ENCODE assay signal across 25 cellular contexts in genomic region chr6:100618349-100618671, GRCh38.
"Had no signal": no experiment of that assay in that cellular context is flagged by ENCODE, and none has a peak within 500 bp of the region (broad histone marks: within the 10 kb centered on the region; RNA-seq: fewer than 3 reads in every experiment).

No MANE protein-coding gene starts in this region.

- H3K9me3 Mint-ChIP-seq: type B pancreatic cell had no signal

- H3K27me3 Mint-ChIP-seq: activated CD4-positive, alpha-beta memory T cell treated with anti-CD3 and anti-CD28 coated beads, Interleukin-2, amount 10 ng/mL, durations not matched to agents 7 days and 5 days; activated CD4-positive, alpha-beta T cell treated with anti-CD3 and anti-CD28 coated beads, Interleukin-2, amount 10 ng/mL, durations not matched to agents 24 days and 14 days; activated CD8-positive, alpha-beta memory T cell treated with anti-CD3 and anti-CD28 coated beads, Interleukin-2, amount 10 ng/mL, durations not matched to agents 7 days and 5 days; activated naive CD8-positive, alpha-beta T cell; naive B cell; type B pancreatic cell had no signal

- H3K9me3 ChIP-seq: sigmoid colon, thoracic aorta, vagina had no signal

- H3K4me3 Mint-ChIP-seq: activated CD4-positive, alpha-beta memory T cell treated with anti-CD3 and anti-CD28 coated beads, Interleukin-2, amount 10 ng/mL, durations not matched to agents 7 days and 5 days; activated CD4-positive, alpha-beta T cell treated with anti-CD3 and anti-CD28 coated beads, Interleukin-2, amount 10 ng/mL, durations not matched to agents 24 days and 14 days; activated CD8-positive, alpha-beta memory T cell treated with anti-CD3 and anti-CD28 coated beads, Interleukin-2, amount 10 ng/mL, durations not matched to agents 7 days and 5 days; activated naive CD8-positive, alpha-beta T cell; naive B cell; neural crest cell; T-helper 1 cell treated with Interleukin-12 subunit alpha and Interleukin-12 subunit beta and Interleukin-4 antibody, amounts not matched to agents 30 μg/mL and 1 μg/mL, for 36 hours; type B pancreatic cell had no signal

- H3K27ac Mint-ChIP-seq: activated CD4-positive, alpha-beta memory T cell treated with anti-CD3 and anti-CD28 coated beads, Interleukin-2, amount 10 ng/mL, durations not matched to agents 7 days and 5 days; activated CD4-positive, alpha-beta T cell treated with anti-CD3 and anti-CD28 coated beads, Interleukin-2, amount 10 ng/mL, durations not matched to agents 24 days and 14 days; activated CD8-positive, alpha-beta memory T cell treated with anti-CD3 and anti-CD28 coated beads, Interleukin-2, amount 10 ng/mL, durations not matched to agents 7 days and 5 days; activated naive CD8-positive, alpha-beta T cell; naive B cell; T-helper 1 cell treated with Interleukin-12 subunit alpha and Interleukin-12 subunit beta and Interleukin-4 antibody, amounts not matched to agents 30 μg/mL and 1 μg/mL, for 36 hours; type B pancreatic cell had no signal

- H3K27me3 ChIP-seq: cardiac muscle cell, foreskin keratinocyte, sigmoid colon, vagina had no signal

- H3K4me1 ChIP-seq: sigmoid colon, vagina had no signal

- FAIRE-seq: endometrium had no signal

- H3K27ac ChIP-seq: cardiac muscle cell, foreskin keratinocyte, sigmoid colon, thoracic aorta, vagina had no signal

- H3K4me3 ChIP-seq: cardiac muscle cell, lung, sigmoid colon, smooth muscle cell, thoracic aorta, vagina had no signal

- H3K36me3 ChIP-seq: cardiac muscle cell had no signal

- H3K4me2 ChIP-seq: smooth muscle cell had no signal

- DNase-seq: activated CD4-positive, alpha-beta memory T cell treated with anti-CD3 and anti-CD28 coated beads, Interleukin-2, amount 10 ng/mL, durations not matched to agents 7 days and 5 days; activated CD4-positive, alpha-beta T cell treated with anti-CD3 and anti-CD28 coated beads, Interleukin-2, amount 10 ng/mL, durations not matched to agents 24 days and 14 days; activated CD8-positive, alpha-beta memory T cell treated with anti-CD3 and anti-CD28 coated beads, Interleukin-2, amount 10 ng/mL, durations not matched to agents 7 days and 5 days; activated T-cell treated with anti-CD3 and anti-CD28 coated beads for 4 hours; amniotic stem cell; effector CD4-positive, alpha-beta T cell; naive B cell; occipital lobe; sigmoid colon; stimulated activated CD4-positive, alpha-beta T cell treated with anti-CD3 and anti-CD28 coated beads, Interleukin-15, amount 100 ng/mL, for 24 hours; stimulated activated naive CD4-positive, alpha-beta T cell; T1000 had no signal

- H3K4me1 Mint-ChIP-seq: activated CD4-positive, alpha-beta memory T cell treated with anti-CD3 and anti-CD28 coated beads, Interleukin-2, amount 10 ng/mL, durations not matched to agents 7 days and 5 days; activated CD4-positive, alpha-beta T cell treated with anti-CD3 and anti-CD28 coated beads, Interleukin-2, amount 10 ng/mL, durations not matched to agents 24 days and 14 days; activated CD8-positive, alpha-beta memory T cell treated with anti-CD3 and anti-CD28 coated beads, Interleukin-2, amount 10 ng/mL, durations not matched to agents 7 days and 5 days; naive B cell; neural crest cell had no signal

- ATAC-seq: activated CD4-positive, CD25-positive, alpha-beta regulatory T cell treated with anti-CD3 and anti-CD28 coated beads, Interleukin-2, amount 50 U/mL, for 24 hours; activated CD8-positive, alpha-beta memory T cell treated with anti-CD3 and anti-CD28 coated beads, Interleukin-2, amount 10 ng/mL, durations not matched to agents 7 days and 5 days; left lobe of liver had no signal
